19 cellular contexts compared by ENCODE assay signal in the genomic region with DNA sequence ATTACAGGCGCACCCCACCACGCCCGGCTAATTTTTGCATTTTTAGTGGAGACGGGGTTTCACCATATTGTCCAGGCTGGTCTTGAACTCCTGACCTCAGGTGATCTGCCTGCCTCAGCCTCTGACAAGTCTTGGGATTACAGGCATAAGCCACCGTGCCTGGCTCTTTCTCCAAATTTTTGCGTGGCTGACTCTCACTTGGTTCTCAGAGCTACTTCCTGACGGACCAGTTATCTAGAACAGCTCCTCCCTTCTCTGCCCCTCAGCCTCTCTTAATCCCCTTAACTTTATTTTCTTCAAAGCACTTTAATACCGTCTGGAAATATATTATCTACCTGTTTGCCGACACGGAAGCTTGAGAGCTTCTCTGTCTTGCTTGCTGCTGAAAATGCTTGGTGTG. TPM values are rescaled to one million over a fixed set of nuclear protein-coding genes. Genes with fewer than 3 reads are reported as not detected.
DNase-seq lines count a peak whose midpoint lies in the region; ATAC-seq and TF ChIP-seq lines count a peak whose summit lies in the region.
"Had no signal": no experiment of that assay in that cellular context is flagged by ENCODE, and none has a peak within 500 bp of the region (broad histone marks: within the 10 kb centered on the region; RNA-seq: fewer than 3 reads in every experiment).

No MANE protein-coding gene starts in this region.

- in situ Hi-C loops in gastrocnemius medialis (cut with MboI; ENCODE audit: low sequenced_read_pairs in 4 of 4), result no loop called here

- H3K4me3 Mint-ChIP-seq in CD4-positive, CD25-positive, alpha-beta regulatory T cell, result peak overlapping the region; percentile 11 to 95 (median 47)
- H3K4me3 Mint-ChIP-seq in endothelial cell (ENCODE audit: unreplicated experiment), result no peak overlapping the region
- H3K4me3 Mint-ChIP-seq: activated T-cell treated with anti-CD3 and anti-CD28 coated beads, Interleukin-2, amount 50 U/mL, for 24 hours; immature natural killer cell; T-helper 1 cell treated with Interleukin-12 subunit alpha and Interleukin-12 subunit beta and Interleukin-4 antibody, amounts not matched to agents 30 μg/mL and 1 μg/mL, for 36 hours had no signal

- peaks cover 56% of the 10 kb centered on the region for H3K4me1 ChIP-seq in CD4-positive, CD25-positive, alpha-beta regulatory T cell (ENCODE audit: control insufficient read depth, insufficient read depth, low read length, poor library complexity, severe bottlenecking)
- H3K4me1 ChIP-seq in gastroesophageal sphincter (peaks cover 3 to 87% (median 45%) of the 10 kb centered on the region in 3 donors), gastrocnemius medialis (peaks cover 75 to 83% of the 10 kb centered on the region in 2 donors), prostate gland (replicated peaks) (peaks cover 9% of the 10 kb centered on the region)

- H3K36me3 Mint-ChIP-seq in CD4-positive, CD25-positive, alpha-beta regulatory T cell, result peaks cover 5% of the 10 kb centered on the region
- peaks cover 9% of the 10 kb centered on the region for H3K36me3 Mint-ChIP-seq in endothelial cell (ENCODE audit: low read depth, unreplicated experiment)
- H3K36me3 Mint-ChIP-seq: immature natural killer cell had no signal

- H3K4me3 ChIP-seq in CD4-positive, CD25-positive, alpha-beta regulatory T cell (ENCODE audit: low read depth, low read length), result no peak overlapping the region
- H3K4me3 ChIP-seq in gastroesophageal sphincter (no peak overlapping the region), gastrocnemius medialis (peak overlapping the region in 1 of 4 donors; percentile 16), prostate gland (no peak overlapping the region)

- H3K9me3 Mint-ChIP-seq in CD4-positive, CD25-positive, alpha-beta regulatory T cell, result no peaks in the 10 kb centered on the region
- no peaks in the 10 kb centered on the region for H3K9me3 Mint-ChIP-seq in endothelial cell (ENCODE audit: unreplicated experiment)
- H3K9me3 Mint-ChIP-seq: activated T-cell treated with anti-CD3 and anti-CD28 coated beads, Interleukin-2, amount 50 U/mL, for 24 hours; immature natural killer cell; T-helper 1 cell treated with Interleukin-12 subunit alpha and Interleukin-12 subunit beta and Interleukin-4 antibody, amounts not matched to agents 30 μg/mL and 1 μg/mL, for 36 hours had no signal

- ATAC-seq in CD4-positive, CD25-positive, alpha-beta regulatory T cell (ENCODE audit: low read depth in 2 of 2), result no peak
- no peak for ATAC-seq in gastroesophageal sphincter
- no peak for ATAC-seq in gastrocnemius medialis
- no peak for ATAC-seq in HG03571 (IDR thresholded peaks at IDR 0.05; ENCODE audit: unreplicated experiment)

- intact Hi-C loops in gastrocnemius medialis (cut with DNase I; ENCODE audit: low total_unique reads) (no loop called here), prostate gland (cut with DNase I) (no loop called here)

- no peaks in the 10 kb centered on the region for H3K9me3 ChIP-seq in CD4-positive, CD25-positive, alpha-beta regulatory T cell (ENCODE audit: control insufficient read depth in 2 of 2, low read length in 2 of 2)
- H3K9me3 ChIP-seq in gastroesophageal sphincter (no peaks in the 10 kb centered on the region), gastrocnemius medialis (no peaks in the 10 kb centered on the region), prostate gland (no peaks in the 10 kb centered on the region)

- H3K4me1 Mint-ChIP-seq in CD4-positive, CD25-positive, alpha-beta regulatory T cell, result peaks cover 25 to 72% (median 63%) of the 10 kb centered on the region in 4 donors
- peaks cover 41% of the 10 kb centered on the region for H3K4me1 Mint-ChIP-seq in endothelial cell (ENCODE audit: unreplicated experiment)

- TF ChIP-seq CTCF in gastroesophageal sphincter (IDR thresholded peaks at IDR 0.05) (no peak), gastrocnemius medialis (IDR thresholded peaks at IDR 0.05 in 4 of 5, conservative IDR thresholded peaks at IDR 0.05 in 1 of 5) (no peak), endothelial cell (IDR thresholded peaks at IDR 0.05; ENCODE audit: unreplicated experiment) (no peak), prostate gland (IDR thresholded peaks at IDR 0.05) (no peak)

- no peak for DNase-seq in CD4-positive, CD25-positive, alpha-beta regulatory T cell
- DNase-seq in NCI-H82 treated with DMSO at 0.1 percent for 48 hours (lab: John Stamatoyannopoulos, UW; ENCODE audit: unreplicated experiment) (peak; percentile 46), gastrocnemius medialis (no peak), endothelial cell (ENCODE audit: low spot score) (no peak), prostate gland (ENCODE audit: low spot score) (no peak)
- DNase-seq: activated naive CD4-positive, alpha-beta T cell treated with Interleukin-2 at 50 U/mL for 16 hours; activated T-cell treated with anti-CD3 and anti-CD28 coated beads, Interleukin-2, amount 50 U/mL, for 24 hours; amniotic stem cell; caudate nucleus; hippocampal formation; immature natural killer cell; NCI-H1092 treated with DMSO at 0.1 percent for 48 hours; NCI-H1930; NCI-H69; nephron progenitor cell; posterior cingulate gyrus had no signal

- no peaks in the 10 kb centered on the region for H3K36me3 ChIP-seq in CD4-positive, CD25-positive, alpha-beta regulatory T cell (ENCODE audit: control insufficient read depth, insufficient read depth, low read length)
- H3K36me3 ChIP-seq in gastroesophageal sphincter (no peaks in the 10 kb centered on the region), gastrocnemius medialis (no peaks in the 10 kb centered on the region), prostate gland (no peaks in the 10 kb centered on the region)

- whole genome bisulfite sequencing in gastroesophageal sphincter (ENCODE audit: low coverage in 1 of 2), 2 donors, result 82 to 93% methylated on average over 10 of the region's 10 CpGs
- 85% methylated on average over 10 of the region's 10 CpGs for WGBS in prostate gland

- TF ChIP-seq EP300 in gastroesophageal sphincter (IDR thresholded peaks at IDR 0.05), result no peak

- TF ChIP-seq POLR2A in gastroesophageal sphincter (IDR thresholded peaks at IDR 0.05), result no peak
- no peak for TF ChIP-seq POLR2A in gastrocnemius medialis (IDR thresholded peaks at IDR 0.05)
- TF ChIP-seq POLR2A in prostate gland (IDR thresholded peaks at IDR 0.05), result no peak

- peak overlapping the region; percentile 14 for H3K27ac ChIP-seq in CD4-positive, CD25-positive, alpha-beta regulatory T cell (ENCODE audit: insufficient read depth, low read length, poor library complexity, severe bottlenecking)
- H3K27ac ChIP-seq in gastroesophageal sphincter (peak overlapping the region in 3 of 4 donors; percentile 24 to 44 (median 42)), gastrocnemius medialis (peak overlapping the region; percentile 96 to 98 (median 96)), prostate gland (no peak overlapping the region)

- no peaks in the 10 kb centered on the region for H3K27me3 Mint-ChIP-seq in CD4-positive, CD25-positive, alpha-beta regulatory T cell
- H3K27me3 Mint-ChIP-seq in endothelial cell (ENCODE audit: unreplicated experiment), result peaks cover 7% of the 10 kb centered on the region
- H3K27me3 Mint-ChIP-seq: activated T-cell treated with anti-CD3 and anti-CD28 coated beads, Interleukin-2, amount 50 U/mL, for 24 hours had no signal

- H3K27me3 ChIP-seq in CD4-positive, CD25-positive, alpha-beta regulatory T cell (ENCODE audit: control insufficient read depth, insufficient read depth, low read length), result no peaks in the 10 kb centered on the region
- no peaks in the 10 kb centered on the region for H3K27me3 ChIP-seq in gastroesophageal sphincter
- no peaks in the 10 kb centered on the region for H3K27me3 ChIP-seq in gastrocnemius medialis
- no peaks in the 10 kb centered on the region for H3K27me3 ChIP-seq in prostate gland (replicated peaks; ENCODE audit: insufficient read depth)

- H3K27ac Mint-ChIP-seq in CD4-positive, CD25-positive, alpha-beta regulatory T cell, result peak overlapping the region in 2 of 3 donors; percentile 18 to 97
- no peak overlapping the region for H3K27ac Mint-ChIP-seq in endothelial cell (ENCODE audit: unreplicated experiment)
- H3K27ac Mint-ChIP-seq: activated T-cell treated with anti-CD3 and anti-CD28 coated beads, Interleukin-2, amount 50 U/mL, for 24 hours; nephron progenitor cell; T-helper 1 cell treated with Interleukin-12 subunit alpha and Interleukin-12 subunit beta and Interleukin-4 antibody, amounts not matched to agents 30 μg/mL and 1 μg/mL, for 36 hours had no signal

RNA-seq across cellular contexts. Expression of a gene that starts 4.2 kb away (rescaled TPM):
- total RNA-seq in CD4-positive, CD25-positive, alpha-beta regulatory T cell, result 64.3 TPM
- polyA plus RNA-seq in CD4-positive, CD25-positive, alpha-beta regulatory T cell, result 10 to 100 TPM; 35.7 to 45.7 (median 41.2) TPM
- total RNA-seq in gastroesophageal sphincter (10 to 100 TPM; 35.5 to 47.1 (median 40.6) TPM), gastrocnemius medialis (10 to 100 TPM; 18.9 to 27.4 (median 22.2) TPM), endothelial cell (ENCODE audit: unreplicated experiment) (16.7 TPM), prostate gland (10 to 100 TPM; 12.8 to 40.3 TPM)

Comparison
In these comparisons a context has a peak if more than half of its experiments do, and no peak if none do; other contexts are left out.
1. H3K27ac ChIP-seq: peak in CD4-positive, CD25-positive, alpha-beta regulatory T cell (single experiment), gastroesophageal sphincter (3 of 4) and gastrocnemius medialis (4 of 4); none in prostate gland (0 of 2).